21 cellular contexts compared by ENCODE assay signal in genomic region chr5:35026941-35027340, GRCh38. TPM values are rescaled to one million over a fixed set of nuclear protein-coding genes. Genes with fewer than 3 reads are reported as not detected.
DNase-seq lines count a peak whose midpoint lies in the region; ATAC-seq, FAIRE-seq and TF ChIP-seq lines count a peak whose summit lies in the region.
"Had no signal": no experiment of that assay in that cellular context is flagged by ENCODE, and none has a peak within 500 bp of the region (broad histone marks: within the 10 kb centered on the region; RNA-seq: fewer than 3 reads in every experiment).

No MANE protein-coding gene starts in this region.

- no peaks in the 10 kb centered on the region for H4K20me1 ChIP-seq in HepG2 (ENCODE audit: insufficient read depth, low read length)

- no peak for DNase-seq in HepG2 (ENCODE audit: low spot score)
- peak; percentile 18 for DNase-seq in testis
- no peak for DNase-seq in HTR-8/SVneo (ENCODE audit: insufficient read length, low spot score)
- DNase-seq: C1 segment of cervical spinal cord; CD8-positive, alpha-beta memory T cell; DMS53; EL; GM23248; NCI-H187; NCI-H2107; NCI-H2227 treated with DMSO at 0.1 percent for 48 hours; NCI-H510A treated with DMSO at 0.1 percent for 48 hours; NCI-H82; SJCRH30 had no signal

- in situ Hi-C loops in HepG2 (cut with HindIII; ENCODE audit: extremely low pct_ligation_motif_present, low pct_unique_long_range_greater_than_20kb): no loop called here

- TF ChIP-seq CTCF in VCaP (conservative IDR thresholded peaks at IDR 0.05): no peak
- TF ChIP-seq CTCF in HepG2 (CRISPR knock-in tag; IDR thresholded peaks at IDR 0.05): no peak
- no peak for TF ChIP-seq CTCF in testis (IDR thresholded peaks at IDR 0.05)

- BruUV-seq in HepG2 (replicated peaks; lab: Mats Ljungman, UMichigan): no TSS peak

- no peaks in the 10 kb centered on the region for H3K36me3 ChIP-seq in HepG2 (replicated peaks in 1 of 2; ENCODE audit: control insufficient read depth in 1 of 2, insufficient read depth in 2 of 2, low read length in 2 of 2)
- H3K36me3 ChIP-seq in testis (ENCODE audit: low read depth, missing control alignments): no peaks in the 10 kb centered on the region
- H3K36me3 ChIP-seq: HAP-1, SJCRH30 had no signal

- TF ChIP-seq POLR2A in HepG2 (IDR thresholded peaks at IDR 0.05; ENCODE audit: insufficient read depth in 1 of 2, low read depth in 2 of 2, low read length in 2 of 2) (no peak), testis (IDR thresholded peaks at IDR 0.05) (no peak)

- no peak for TF ChIP-seq RAD21 in HepG2 (CRISPR knock-in tag; IDR thresholded peaks at IDR 0.05)

- 2% methylated on average over 5 of the region's 5 CpGs for WGBS in HepG2 (ENCODE audit: low lambda C conversion rate)
- 47 to 53% methylated on average over 5 of the region's 5 CpGs for WGBS in testis, 2 donors

- no peaks in the 10 kb centered on the region for H3K79me2 ChIP-seq in HepG2 (ENCODE audit: insufficient read depth, low read length)

- peaks cover 34% of the 10 kb centered on the region for H3K4me1 ChIP-seq in HepG2 (ENCODE audit: insufficient read depth, low read length)
- H3K4me1 ChIP-seq in testis: no peaks in the 10 kb centered on the region
- H3K4me1 ChIP-seq: HAP-1, SJCRH30 had no signal

- CTCF ChIA-PET in HepG2 (lab: Yijun Ruan, JAX; ENCODE audit: low intra/inter-chr PET ratio, low total read pairs): no interaction called here

- POLR2A ChIA-PET in HepG2 (lab: Yijun Ruan, JAX): interaction anchor here (1.0 kb wide), 1 partner anchor 188 kb away, joined by 3 read pairs; the partner anchor contains the start of gene TTC23L

- intact Hi-C loops in HepG2 (cut with micrococcal nuclease; ENCODE audit: unreplicated experiment) (loop anchor here (10.0 kb wide), 1 partner anchor 298 kb away; no protein-coding TSS in a partner anchor), testis (cut with DNase I; ENCODE audit: low total_unique reads) (no loop called here)

- H3K27ac ChIP-seq in VCaP (peak overlapping the region; percentile 27), HepG2 (ENCODE audit: extremely low read length, insufficient read depth, low read length) (no peak overlapping the region), testis (peak overlapping the region in 1 of 2 donors; percentile 62)
- H3K27ac ChIP-seq: GM23248, SJCRH30 had no signal

- H2AFZ ChIP-seq in HepG2 (ENCODE audit: low read length): no peak overlapping the region
- H2AFZ ChIP-seq: GM23248 had no signal

- peak overlapping the region; percentile 53 for H3K4me2 ChIP-seq in HepG2 (ENCODE audit: low read depth, low read length)

- H3K9ac ChIP-seq in HepG2 (ENCODE audit: insufficient read depth, low read depth, low read length): no peak overlapping the region
- H3K9ac ChIP-seq: GM23248 had no signal

- no peak for FAIRE-seq in HepG2 (lab: Jason Lieb, UNC)
- FAIRE-seq in HTR-8/SVneo (lab: Jason Lieb, UNC): no peak
- FAIRE-seq: GM12891, K562 had no signal

- H3K9me3 ChIP-seq in HepG2 (ENCODE audit: low read length) (no peaks in the 10 kb centered on the region), testis (no peaks in the 10 kb centered on the region)
- H3K9me3 ChIP-seq: HAP-1, SJCRH30 had no signal

- peak; percentile 62 for ATAC-seq in GM18907 (IDR thresholded peaks at IDR 0.05; ENCODE audit: unreplicated experiment)
- no peak; the same call in 2 of the 3 replicates for ATAC-seq in HepG2
- no peak for ATAC-seq in GM18498 (IDR thresholded peaks at IDR 0.05; ENCODE audit: unreplicated experiment)
- no peak for ATAC-seq in HG03469 (IDR thresholded peaks at IDR 0.05; ENCODE audit: unreplicated experiment)
- ATAC-seq: K562 had no signal

- H3K4me3 ChIP-seq in HepG2 (replicated peaks in 1 of 3; ENCODE audit: insufficient read depth in 1 of 3, low read depth in 2 of 3, low read length in 3 of 3) (no peak overlapping the region), testis (no peak overlapping the region)
- H3K4me3 ChIP-seq: GM23248, HAP-1, K562, SJCRH30 had no signal

- H3K27me3 ChIP-seq in HepG2 (ENCODE audit: control insufficient read depth in 1 of 2, insufficient read depth in 2 of 2, low read length in 2 of 2) (no peaks in the 10 kb centered on the region; a peak in 1 of 5 replicates), testis (no peaks in the 10 kb centered on the region)

- TF ChIP-seq EP300 in HepG2 (IDR thresholded peaks at IDR 0.05; ENCODE audit: low read depth in 2 of 2, low read length in 2 of 2) (no peak), HepG2 (CRISPR knock-in tag; IDR thresholded peaks at IDR 0.05; ENCODE audit: borderline replicate concordance) (no peak)

TF ChIP-seq in HepG2, 621 proteins besides CTCF, POLR2A, EP300 and RAD21:
- TF ChIP-seq ZNF782 (CRISPR knock-in tag; IDR thresholded peaks at IDR 0.05; ENCODE audit: borderline replicate concordance) (no peak), SNRNP70 (IDR thresholded peaks at IDR 0.05; ENCODE audit: low read depth, low read length) (no peak), MAFF (IDR thresholded peaks at IDR 0.05; ENCODE audit: low read depth, low read length) (no peak)

RNA-seq across cellular contexts. Expression of gene AGXT2, which starts 20.8 kb away (rescaled TPM):
- 0.13 TPM in 1 of 2 replicates, not detected in the other for total RNA-seq in HepG2 (2016; rRNA removed; fragmentation: Illumina TruSeq; extraction: Trizol)
- not detected in 2 replicates for total RNA-seq in HepG2 (2016; cell fraction: cytosol; rRNA removed; fragmentation: Illumina TruSeq; extraction: Trizol; ENCODE audit: low read depth)
- 0.19 TPM in 1 of 2 replicates, not detected in the other for total RNA-seq in HepG2 (2016; cell fraction: insoluble cytoplasmic fraction; rRNA removed; fragmentation: Illumina TruSeq; extraction: Trizol)
- total RNA-seq in HepG2 (2016; cell fraction: membrane; rRNA removed; fragmentation: Illumina TruSeq; extraction: Trizol): not detected in 2 replicates
- not detected in 2 replicates for total RNA-seq in HepG2 (2016; cell fraction: nucleus; rRNA removed; fragmentation: Illumina TruSeq; extraction: Trizol)
- polyA plus RNA-seq in HepG2 (2011; rRNA removed): 0.04 and 0.05 TPM in 2 replicates
- not detected in 2 replicates for polyA plus RNA-seq in HepG2 (2011; cell fraction: cytosol; rRNA removed)
- not detected in 2 replicates for polyA plus RNA-seq in HepG2 (2011; cell fraction: nucleus; rRNA removed)
- polyA plus RNA-seq in HepG2 (2012): 0.19 TPM in 1 of 2 replicates, not detected in the other
- not detected in 2 replicates for polyA plus RNA-seq in HepG2 (2016; cell fraction: cytosol; fragmentation: Illumina TruSeq; extraction: Trizol; ENCODE audit: low read depth)
- polyA plus RNA-seq in HepG2 (2016; cell fraction: insoluble cytoplasmic fraction; fragmentation: Illumina TruSeq; extraction: Trizol; ENCODE audit: low read depth): 0.14 and 0.30 TPM in 2 replicates
- polyA plus RNA-seq in HepG2 (2016; cell fraction: membrane; fragmentation: Illumina TruSeq; extraction: Trizol; ENCODE audit: low read depth): not detected in 2 replicates
- polyA plus RNA-seq in HepG2 (2016; cell fraction: nucleus; fragmentation: Illumina TruSeq; extraction: Trizol; ENCODE audit: insufficient read depth, low read depth): not detected in 2 replicates
- 0.08 TPM in 1 of 2 replicates, not detected in the other for polyA minus RNA-seq in HepG2 (2011; rRNA and poly(A)+ RNA removed; ENCODE audit: low replicate concordance)
- not detected in 2 replicates for polyA minus RNA-seq in HepG2 (2011; cell fraction: cytosol; rRNA and poly(A)+ RNA removed)
- polyA minus RNA-seq in HepG2 (2011; cell fraction: nucleus; rRNA and poly(A)+ RNA removed): not detected in 2 replicates
- total RNA-seq in testis: not detected
- 0.25 TPM for polyA plus RNA-seq in testis (ENCODE audit: insufficient read depth, low read depth, low replicate concordance)
- total RNA-seq: CD8-positive, alpha-beta memory T cell; GM23248; K562; SJCRH30 had no signal
- polyA plus RNA-seq: CD8-positive, alpha-beta memory T cell; GM23248; K562 had no signal
